Comparison of ENCODE assay signal across 15 cellular contexts in the genomic region with DNA sequence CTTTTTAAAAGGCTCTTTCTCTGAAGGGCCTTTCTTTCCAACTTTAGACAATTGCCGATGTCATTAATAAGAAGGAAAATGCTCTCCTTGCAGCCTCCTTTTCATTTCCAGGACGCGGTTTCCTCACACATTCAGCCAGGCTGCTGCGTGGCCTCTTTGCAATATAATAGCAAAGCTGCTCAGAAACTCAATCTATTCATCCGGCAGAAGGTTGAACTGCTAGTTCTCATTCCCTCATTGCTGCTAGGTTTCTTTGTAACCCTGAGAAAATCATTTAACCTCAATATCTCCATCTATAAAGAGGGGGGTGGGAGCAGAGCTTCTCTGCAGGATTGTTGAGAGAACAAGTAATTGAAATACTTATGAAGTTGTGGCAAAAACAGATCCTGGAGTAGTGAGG.
"Had no signal": no experiment of that assay in that cellular context is flagged by ENCODE, and none has a peak within 500 bp of the region (broad histone marks: within the 10 kb centered on the region; RNA-seq: fewer than 3 reads in every experiment).

No MANE protein-coding gene starts in this region.

- H3K27me3 ChIP-seq: right lobe of liver, transverse colon had no signal

- H3K4me3 ChIP-seq: right lobe of liver, transverse colon had no signal

- H3K4me1 ChIP-seq: right lobe of liver had no signal

- H3K4me3 Mint-ChIP-seq: activated CD8-positive, alpha-beta T cell treated with anti-CD3 and anti-CD28 coated beads, Interleukin-2, amount 10 ng/mL, durations not matched to agents 7 days and 5 days; activated naive CD8-positive, alpha-beta T cell treated with anti-CD3 and anti-CD28 coated beads, Interleukin-2, amount 50 U/mL, for 24 hours; activated T-helper 1 cell treated with anti-CD3 and anti-CD28 coated beads, Interleukin-12 subunit alpha, Interleukin-12 subunit beta, Interleukin-2, Interleukin-4 antibody, amounts not matched to agents 30 ng/mL and 10 ng/mL and 1 ng/mL, durations not matched to agents 14 hours and 24 hours and 36 hours; memory B cell; stimulated activated naive B cell treated with anti-CD40 and anti-IgM and Interleukin-4, amounts not matched to agents 10 μg/mL and 1 μg/mL and 100 μg/mL, for 72 hours had no signal

- H3K27ac ChIP-seq: right lobe of liver, transverse colon had no signal

- H3K9me3 Mint-ChIP-seq: activated naive CD8-positive, alpha-beta T cell treated with anti-CD3 and anti-CD28 coated beads, Interleukin-2, amount 50 U/mL, for 24 hours; activated T-helper 1 cell treated with anti-CD3 and anti-CD28 coated beads, Interleukin-12 subunit alpha, Interleukin-12 subunit beta, Interleukin-2, Interleukin-4 antibody, amounts not matched to agents 30 ng/mL and 10 ng/mL and 1 ng/mL, durations not matched to agents 14 hours and 24 hours and 36 hours; memory B cell had no signal

- H3K9me3 ChIP-seq: right lobe of liver had no signal

- H3K27ac Mint-ChIP-seq: activated CD8-positive, alpha-beta T cell treated with anti-CD3 and anti-CD28 coated beads, Interleukin-2, amount 10 ng/mL, durations not matched to agents 7 days and 5 days; activated naive CD8-positive, alpha-beta T cell treated with anti-CD3 and anti-CD28 coated beads, Interleukin-2, amount 50 U/mL, for 24 hours; activated T-helper 1 cell treated with anti-CD3 and anti-CD28 coated beads, Interleukin-12 subunit alpha, Interleukin-12 subunit beta, Interleukin-2, Interleukin-4 antibody, amounts not matched to agents 30 ng/mL and 10 ng/mL and 1 ng/mL, durations not matched to agents 14 hours and 24 hours and 36 hours; memory B cell; stimulated activated naive B cell treated with anti-CD40 and anti-IgM and Interleukin-4, amounts not matched to agents 10 μg/mL and 1 μg/mL and 100 μg/mL, for 72 hours had no signal

- DNase-seq: activated CD4-positive, alpha-beta T cell treated with anti-CD3 and anti-CD28 coated beads for 48 hours; activated CD8-positive, alpha-beta memory T cell treated with anti-CD3 and anti-CD28 coated beads, Interleukin-2, amount 50 U/mL, for 48 hours; activated CD8-positive, alpha-beta T cell treated with anti-CD3 and anti-CD28 coated beads, Interleukin-2, amount 10 ng/mL, durations not matched to agents 7 days and 5 days; activated naive CD4-positive, alpha-beta T cell treated with Interleukin-2 at 50 U/mL for 16 hours; activated naive CD8-positive, alpha-beta T cell treated with anti-CD3 and anti-CD28 coated beads, Interleukin-2, amount 50 U/mL, for 24 hours; central memory CD4-positive, alpha-beta T cell; erythroblast; islet precursor cell; right lobe of liver; stimulated activated CD4-positive, alpha-beta T cell treated with anti-CD3 and anti-CD28 coated beads, Interleukin-2, amount 100 ng/mL, for 24 hours; stimulated activated naive B cell treated with anti-CD40 and anti-IgM and Interleukin-4, amounts not matched to agents 10 μg/mL and 1 μg/mL and 100 μg/mL, for 72 hours; T-helper 1 cell; transverse colon had no signal

- H3K36me3 Mint-ChIP-seq: memory B cell; stimulated activated naive B cell treated with anti-CD40 and anti-IgM and Interleukin-4, amounts not matched to agents 10 μg/mL and 1 μg/mL and 100 μg/mL, for 72 hours had no signal

- H3K36me3 ChIP-seq: right lobe of liver, transverse colon had no signal

- H3K4me1 Mint-ChIP-seq: activated naive CD8-positive, alpha-beta T cell treated with anti-CD3 and anti-CD28 coated beads, Interleukin-2, amount 50 U/mL, for 24 hours; memory B cell; stimulated activated naive B cell treated with anti-CD40 and anti-IgM and Interleukin-4, amounts not matched to agents 10 μg/mL and 1 μg/mL and 100 μg/mL, for 72 hours had no signal
